In genomic region chr1:38919075-38919474, GRCh38 we compare ENCODE assay signal across 16 cellular contexts. TPM values are rescaled to one million over a fixed set of nuclear protein-coding genes. Genes with fewer than 3 reads are reported as not detected.
DNase-seq lines count a peak whose midpoint lies in the region; ATAC-seq and TF ChIP-seq lines count a peak whose summit lies in the region.
"Had no signal": no experiment of that assay in that cellular context is flagged by ENCODE, and none has a peak within 500 bp of the region (broad histone marks: within the 10 kb centered on the region; RNA-seq: fewer than 3 reads in every experiment).

No MANE protein-coding gene starts in this region.

- DNase-seq in BJ (ENCODE audit: low read depth) (no peak), anterior cingulate cortex (lab: John Stamatoyannopoulos, UW) (peak in 41 of 58 donors; percentile 6 to 77 (median 28)), right lobe of liver (peak in 1 of 3 donors; percentile 34), NCI-H2227 treated with DMSO at 0.1 percent for 48 hours (lab: John Stamatoyannopoulos, UW) (no peak), AML-193 (lab: John Stamatoyannopoulos, UW) (no peak), mesenteric fat pad (ENCODE audit: low spot score) (no peak)
- no peak for DNase-seq in activated CD4-positive, alpha-beta T cell treated with anti-CD3 and anti-CD28 coated beads for 48 hours
- DNase-seq: activated CD4-positive, alpha-beta T cell treated with anti-CD3 and anti-CD28 coated beads for 1 hour; effector CD4-positive, alpha-beta T cell; GDM1; stimulated activated naive CD4-positive, alpha-beta T cell had no signal

- ATAC-seq in right lobe of liver = peak; percentile 58 to 81 (median 78)

- no peak overlapping the region for H3K4me3 ChIP-seq in BJ (ENCODE audit: low read depth, low read length)
- no peak overlapping the region for H3K4me3 ChIP-seq in HEK293 (ENCODE audit: low read depth, low read length)
- no peak overlapping the region for H3K4me3 ChIP-seq in right lobe of liver

- TF ChIP-seq CTCF in BJ (IDR thresholded peaks at IDR 0.05; ENCODE audit: insufficient read depth, low read depth, low read length) (0 out of 2 replicates have a peak, but pooled peaks have one; percentile 7), HEK293 (tag by site-specific recombination; IDR thresholded peaks at IDR 0.05) (no peak), right lobe of liver (IDR thresholded peaks at IDR 0.05) (peak in 3 of 4 donors; percentile 8 to 40 (median 16))

- H3K27me3 ChIP-seq in BJ (ENCODE audit: control insufficient read depth, insufficient read depth, low read length) = no peaks in the 10 kb centered on the region
- no peaks in the 10 kb centered on the region for H3K27me3 ChIP-seq in right lobe of liver

- H3K9me3 ChIP-seq in HEK293 (ENCODE audit: control insufficient read depth, insufficient read depth, low read depth, low read length) (no peaks in the 10 kb centered on the region), right lobe of liver (no peaks in the 10 kb centered on the region)

- CTCF ChIA-PET in BJ (lab: Yijun Ruan, JAX) (no interaction called here), HEK293 (lab: Yijun Ruan, JAX) (interaction anchor here (0.6 to 1.0 kb wide), 3 partner anchors 120 to 1330 kb away, joined by 3 to 8 read pairs (median 8); no protein-coding TSS in a partner anchor)

- intact Hi-C loops in right lobe of liver (cut with DNase I) = no loop called here

- 57% methylated on average over 4 of the region's 4 CpGs for WGBS in right lobe of liver (ENCODE audit: insufficient coverage, low coverage, low lambda C conversion rate, missing lambda C conversion rate)

- H3K27ac ChIP-seq in HEK293 (ENCODE audit: extremely low read depth, low read depth, low read length) = no peak overlapping the region
- H3K27ac ChIP-seq in right lobe of liver = no peak overlapping the region
- H3K27ac ChIP-seq: C4-2B had no signal

- no peak for TF ChIP-seq POLR2A in right lobe of liver (IDR thresholded peaks at IDR 0.05)

- H3K36me3 ChIP-seq in BJ (ENCODE audit: control insufficient read depth, insufficient read depth, low read length) (no peaks in the 10 kb centered on the region), HEK293 (ENCODE audit: control insufficient read depth in 2 of 2, insufficient read depth in 1 of 2, low read length in 2 of 2) (no peaks in the 10 kb centered on the region), right lobe of liver (no peaks in the 10 kb centered on the region)

- H3K4me1 ChIP-seq in HEK293 (ENCODE audit: control insufficient read depth, insufficient read depth, low read length) (no peaks in the 10 kb centered on the region), right lobe of liver (no peaks in the 10 kb centered on the region)

- POLR2A ChIA-PET in BJ (lab: Charles Lee) (no interaction called here), HEK293 (lab: Yijun Ruan, JAX) (no interaction called here)

TF ChIP-seq in HEK293, 187 proteins besides CTCF, POLR2A, EP300 and RAD21:
- no peak for TF ChIP-seq ZNF510 (tag by site-specific recombination; IDR thresholded peaks at IDR 0.05; ENCODE audit: insufficient replicate concordance)
- no peak for TF ChIP-seq ZNF169 (tag by site-specific recombination; IDR thresholded peaks at IDR 0.05)
- peak; percentile 14; the same call in 1 of the 2 replicates for TF ChIP-seq ZNF341 (tag by site-specific recombination; IDR thresholded peaks at IDR 0.05; ENCODE audit: low read depth)
- no peak for TF ChIP-seq ZNF610 (tag by site-specific recombination; IDR thresholded peaks at IDR 0.05; ENCODE audit: borderline replicate concordance)
- TF ChIP-seq ZNF404 (tag by site-specific recombination; IDR thresholded peaks at IDR 0.05) = no peak

RNA-seq across cellular contexts. Expression of gene RHBDL2, which starts 22.6 kb away (rescaled TPM):
- polyA plus RNA-seq in BJ (2011; rRNA removed) = 0.07 and 0.33 TPM in 2 replicates
- not detected in 2 replicates for polyA minus RNA-seq in BJ (2011; rRNA and poly(A)+ RNA removed)
- under 1 TPM in 1 of 6 experiments, not detected in 5; 0.12 TPM for total RNA-seq in right lobe of liver
- total RNA-seq in mesenteric fat pad = 1.1 TPM
- total RNA-seq: T-helper 1 cell treated with Interleukin-12 subunit alpha and Interleukin-12 subunit beta and Interleukin-4 antibody, amounts not matched to agents 30 ng/mL and 1 ng/mL, for 36 hours had no signal

RNA-seq across cellular contexts. Expression of gene GJA9, which starts 37.7 kb away (rescaled TPM):
- 0.05 TPM in 1 of 2 replicates, not detected in the other for polyA plus RNA-seq in BJ (2011; rRNA removed)
- polyA minus RNA-seq in BJ (2011; rRNA and poly(A)+ RNA removed) = not detected in 2 replicates
- total RNA-seq in right lobe of liver (not detected), mesenteric fat pad (not detected)
- total RNA-seq: MCF 10A; myocyte; T-helper 1 cell treated with Interleukin-12 subunit alpha and Interleukin-12 subunit beta and Interleukin-4 antibody, amounts not matched to agents 30 ng/mL and 1 ng/mL, for 36 hours had no signal

RNA-seq across cellular contexts. Expression of gene MYCBP, which starts 45.9 kb away (rescaled TPM):
- polyA plus RNA-seq in BJ (2011; rRNA removed) = 11.2 and 18.4 TPM in 2 replicates
- 3.9 and 4.0 TPM in 2 replicates for polyA minus RNA-seq in BJ (2011; rRNA and poly(A)+ RNA removed)
- total RNA-seq in right lobe of liver = 10 to 100 TPM in 2 of 6 experiments, 1 to 10 TPM in 4; 6.0 to 14.4 (median 8.3) TPM
- 13.5 TPM for total RNA-seq in mesenteric fat pad

RNA-seq across cellular contexts. Expression of gene RRAGC, which starts 59.5 kb away (rescaled TPM):
- 6.5 and 11.1 TPM in 2 replicates for polyA plus RNA-seq in BJ (2011; rRNA removed)
- 4.5 and 7.9 TPM in 2 replicates for polyA minus RNA-seq in BJ (2011; rRNA and poly(A)+ RNA removed)
- total RNA-seq in right lobe of liver (10 to 100 TPM in 2 of 6 experiments, 1 to 10 TPM in 4; 7.6 to 16.5 (median 8.6) TPM), mesenteric fat pad (81.3 TPM)

Comparison
In these comparisons a context has a peak if more than half of its experiments do, and no peak if none do; other contexts are left out.
1. DNase-seq: peak in anterior cingulate cortex (41 of 58); none in BJ (single experiment), activated CD4-positive, alpha-beta T cell treated with anti-CD3 and anti-CD28 coated beads for 48 hours (single experiment), NCI-H2227 treated with DMSO at 0.1 percent for 48 hours (single experiment), AML-193 (0 of 2) and mesenteric fat pad (single experiment).